Comparison of ENCODE assay signal across 1 cellular context in genomic region chr6:85449818-85450577, GRCh38.
TF ChIP-seq lines count a peak whose summit lies in the region.

Gene NT5E (plus strand): TSS chr6:85450083. CDS start chr6:85450140, 57 bp downstream.

TF ChIP-seq in HepG2, 621 proteins besides CTCF, POLR2A, EP300 and RAD21 (continued from another document and continues in another):
- TF ChIP-seq SOX5 (CRISPR knock-in tag; IDR thresholded peaks at IDR 0.05; ENCODE audit: borderline replicate concordance) (peak; percentile 26; the same call in 1 of the 2 replicates), RNF2 (conservative IDR thresholded peaks at IDR 0.05; ENCODE audit: low read depth) (peak; percentile 31; the same call in 1 of the 2 replicates), GATAD2A (CRISPR knock-in tag; IDR thresholded peaks at IDR 0.05) (no peak), ZNF740 (CRISPR knock-in tag; IDR thresholded peaks at IDR 0.05) (no peak), ZNF746 (CRISPR knock-in tag; IDR thresholded peaks at IDR 0.05) (peak; percentile 73), ZFP36 (IDR thresholded peaks at IDR 0.05; ENCODE audit: borderline replicate concordance, low read depth, low read length, partially characterized antibody) (no peak), MED8 (CRISPR knock-in tag; IDR thresholded peaks at IDR 0.05; ENCODE audit: insufficient replicate concordance) (no peak), THYN1 (CRISPR knock-in tag; IDR thresholded peaks at IDR 0.05; ENCODE audit: borderline replicate concordance, low read depth) (no peak), NFATC3 (CRISPR knock-in tag; IDR thresholded peaks at IDR 0.05) (no peak), NFYB (CRISPR knock-in tag; IDR thresholded peaks at IDR 0.05) (no peak), STAG1 (CRISPR knock-in tag; IDR thresholded peaks at IDR 0.05) (no peak; the same call in 1 of the 2 replicates), TBX3 (IDR thresholded peaks at IDR 0.05; ENCODE audit: borderline replicate concordance) (no peak), ZFYVE20 (CRISPR knock-in tag; IDR thresholded peaks at IDR 0.05; ENCODE audit: borderline replicate concordance, low read depth) (no peak), ZNF577 (CRISPR knock-in tag; IDR thresholded peaks at IDR 0.05; ENCODE audit: borderline replicate concordance, low read depth) (no peak), ZNF564 (CRISPR knock-in tag; IDR thresholded peaks at IDR 0.05) (peak; percentile 39; the same call in 1 of the 2 replicates), TSC22D2 (CRISPR knock-in tag; IDR thresholded peaks at IDR 0.05; ENCODE audit: borderline replicate concordance) (no peak), NFRKB (IDR thresholded peaks at IDR 0.05) (no peak), ZNF569 (CRISPR knock-in tag; IDR thresholded peaks at IDR 0.05; ENCODE audit: borderline replicate concordance) (no peak), ZBTB49 (CRISPR knock-in tag; IDR thresholded peaks at IDR 0.05; ENCODE audit: borderline replicate concordance) (no peak), ELF3 (CRISPR knock-in tag; IDR thresholded peaks at IDR 0.05) (peak; percentile 13; the same call in 1 of the 2 replicates), ZNF678 (CRISPR knock-in tag; IDR thresholded peaks at IDR 0.05) (peak; percentile 88), AHR (CRISPR knock-in tag; IDR thresholded peaks at IDR 0.05) (no peak; the same call in 1 of the 2 replicates), ZNF646 (CRISPR knock-in tag; IDR thresholded peaks at IDR 0.05) (no peak), CSRNP2 (CRISPR knock-in tag; conservative IDR thresholded peaks at IDR 0.05; ENCODE audit: low read depth) (no peak), PAF1 (CRISPR knock-in tag; IDR thresholded peaks at IDR 0.05) (no peak), ZNF3 (CRISPR knock-in tag; IDR thresholded peaks at IDR 0.05) (no peak), ARID3A (IDR thresholded peaks at IDR 0.05; ENCODE audit: low read depth, low read length) (no peak), ZNF331 (CRISPR knock-in tag; IDR thresholded peaks at IDR 0.05) (no peak), MEIS2 (CRISPR knock-in tag; IDR thresholded peaks at IDR 0.05) (no peak; the same call in none of the 2 replicates), SRSF4 (IDR thresholded peaks at IDR 0.05; ENCODE audit: low read depth, low read length, poor library complexity, severe bottlenecking) (no peak), BCL6 (CRISPR knock-in tag; IDR thresholded peaks at IDR 0.05) (peak; percentile 8; the same call in 1 of the 2 replicates), SRF (IDR thresholded peaks at IDR 0.05; ENCODE audit: low read depth, low read length) (no peak), IRX3 (CRISPR knock-in tag; IDR thresholded peaks at IDR 0.05; ENCODE audit: borderline replicate concordance, low read depth) (peak; percentile 34; the same call in 1 of the 2 replicates), ZNF749 (CRISPR knock-in tag; IDR thresholded peaks at IDR 0.05; ENCODE audit: borderline replicate concordance) (no peak)
- TF ChIP-seq, protein P1, sequence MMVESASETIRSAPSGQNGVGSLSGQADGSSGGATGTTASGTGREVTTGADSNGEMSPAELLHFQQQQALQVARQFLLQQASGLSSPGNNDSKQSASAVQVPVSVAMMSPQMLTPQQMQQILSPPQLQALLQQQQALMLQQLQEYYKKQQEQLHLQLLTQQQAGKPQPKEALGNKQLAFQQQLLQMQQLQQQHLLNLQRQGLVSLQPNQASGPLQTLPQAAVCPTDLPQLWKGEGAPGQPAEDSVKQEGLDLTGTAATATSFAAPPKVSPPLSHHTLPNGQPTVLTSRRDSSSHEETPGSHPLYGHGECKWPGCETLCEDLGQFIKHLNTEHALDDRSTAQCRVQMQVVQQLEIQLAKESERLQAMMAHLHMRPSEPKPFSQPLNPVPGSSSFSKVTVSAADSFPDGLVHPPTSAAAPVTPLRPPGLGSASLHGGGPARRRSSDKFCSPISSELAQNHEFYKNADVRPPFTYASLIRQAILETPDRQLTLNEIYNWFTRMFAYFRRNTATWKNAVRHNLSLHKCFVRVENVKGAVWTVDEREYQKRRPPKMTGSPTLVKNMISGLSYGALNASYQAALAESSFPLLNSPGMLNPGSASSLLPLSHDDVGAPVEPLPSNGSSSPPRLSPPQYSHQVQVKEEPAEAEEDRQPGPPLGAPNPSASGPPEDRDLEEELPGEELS (CRISPR knock-in tag; IDR thresholded peaks at IDR 0.05), result peak; percentile 47; the same call in 1 of the 2 replicates
- TF ChIP-seq, protein P2, sequence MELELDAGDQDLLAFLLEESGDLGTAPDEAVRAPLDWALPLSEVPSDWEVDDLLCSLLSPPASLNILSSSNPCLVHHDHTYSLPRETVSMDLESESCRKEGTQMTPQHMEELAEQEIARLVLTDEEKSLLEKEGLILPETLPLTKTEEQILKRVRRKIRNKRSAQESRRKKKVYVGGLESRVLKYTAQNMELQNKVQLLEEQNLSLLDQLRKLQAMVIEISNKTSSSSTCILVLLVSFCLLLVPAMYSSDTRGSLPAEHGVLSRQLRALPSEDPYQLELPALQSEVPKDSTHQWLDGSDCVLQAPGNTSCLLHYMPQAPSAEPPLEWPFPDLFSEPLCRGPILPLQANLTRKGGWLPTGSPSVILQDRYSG (CRISPR knock-in tag; IDR thresholded peaks at IDR 0.05), result no peak
- TF ChIP-seq, protein P3, sequence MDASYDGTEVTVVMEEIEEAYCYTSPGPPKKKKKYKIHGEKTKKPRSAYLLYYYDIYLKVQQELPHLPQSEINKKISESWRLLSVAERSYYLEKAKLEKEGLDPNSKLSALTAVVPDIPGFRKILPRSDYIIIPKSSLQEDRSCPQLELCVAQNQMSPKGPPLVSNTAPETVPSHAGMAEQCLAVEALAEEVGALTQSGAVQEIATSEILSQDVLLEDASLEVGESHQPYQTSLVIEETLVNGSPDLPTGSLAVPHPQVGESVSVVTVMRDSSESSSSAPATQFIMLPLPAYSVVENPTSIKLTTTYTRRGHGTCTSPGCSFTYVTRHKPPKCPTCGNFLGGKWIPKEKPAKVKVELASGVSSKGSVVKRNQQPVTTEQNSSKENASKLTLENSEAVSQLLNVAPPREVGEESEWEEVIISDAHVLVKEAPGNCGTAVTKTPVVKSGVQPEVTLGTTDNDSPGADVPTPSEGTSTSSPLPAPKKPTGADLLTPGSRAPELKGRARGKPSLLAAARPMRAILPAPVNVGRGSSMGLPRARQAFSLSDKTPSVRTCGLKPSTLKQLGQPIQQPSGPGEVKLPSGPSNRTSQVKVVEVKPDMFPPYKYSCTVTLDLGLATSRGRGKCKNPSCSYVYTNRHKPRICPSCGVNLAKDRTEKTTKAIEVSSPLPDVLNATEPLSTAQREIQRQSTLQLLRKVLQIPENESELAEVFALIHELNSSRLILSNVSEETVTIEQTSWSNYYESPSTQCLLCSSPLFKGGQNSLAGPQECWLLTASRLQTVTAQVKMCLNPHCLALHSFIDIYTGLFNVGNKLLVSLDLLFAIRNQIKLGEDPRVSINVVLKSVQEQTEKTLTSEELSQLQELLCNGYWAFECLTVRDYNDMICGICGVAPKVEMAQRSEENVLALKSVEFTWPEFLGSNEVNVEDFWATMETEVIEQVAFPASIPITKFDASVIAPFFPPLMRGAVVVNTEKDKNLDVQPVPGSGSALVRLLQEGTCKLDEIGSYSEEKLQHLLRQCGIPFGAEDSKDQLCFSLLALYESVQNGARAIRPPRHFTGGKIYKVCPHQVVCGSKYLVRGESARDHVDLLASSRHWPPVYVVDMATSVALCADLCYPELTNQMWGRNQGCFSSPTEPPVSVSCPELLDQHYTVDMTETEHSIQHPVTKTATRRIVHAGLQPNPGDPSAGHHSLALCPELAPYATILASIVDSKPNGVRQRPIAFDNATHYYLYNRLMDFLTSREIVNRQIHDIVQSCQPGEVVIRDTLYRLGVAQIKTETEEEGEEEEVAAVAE (CRISPR knock-in tag; IDR thresholded peaks at IDR 0.05; ENCODE audit: borderline replicate concordance), result no peak
- TF ChIP-seq, protein P4, sequence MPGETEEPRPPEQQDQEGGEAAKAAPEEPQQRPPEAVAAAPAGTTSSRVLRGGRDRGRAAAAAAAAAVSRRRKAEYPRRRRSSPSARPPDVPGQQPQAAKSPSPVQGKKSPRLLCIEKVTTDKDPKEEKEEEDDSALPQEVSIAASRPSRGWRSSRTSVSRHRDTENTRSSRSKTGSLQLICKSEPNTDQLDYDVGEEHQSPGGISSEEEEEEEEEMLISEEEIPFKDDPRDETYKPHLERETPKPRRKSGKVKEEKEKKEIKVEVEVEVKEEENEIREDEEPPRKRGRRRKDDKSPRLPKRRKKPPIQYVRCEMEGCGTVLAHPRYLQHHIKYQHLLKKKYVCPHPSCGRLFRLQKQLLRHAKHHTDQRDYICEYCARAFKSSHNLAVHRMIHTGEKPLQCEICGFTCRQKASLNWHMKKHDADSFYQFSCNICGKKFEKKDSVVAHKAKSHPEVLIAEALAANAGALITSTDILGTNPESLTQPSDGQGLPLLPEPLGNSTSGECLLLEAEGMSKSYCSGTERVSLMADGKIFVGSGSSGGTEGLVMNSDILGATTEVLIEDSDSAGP (CRISPR knock-in tag; IDR thresholded peaks at IDR 0.05; ENCODE audit: borderline replicate concordance), result peak; percentile 49; the same call in 1 of the 2 replicates
